ENCODE assay signal across 31 cellular contexts in genomic region chr5:75446068-75446467, GRCh38.
"Had no signal": no experiment of that assay in that cellular context is flagged by ENCODE, and none has a peak within 500 bp of the region (broad histone marks: within the 10 kb centered on the region; RNA-seq: fewer than 3 reads in every experiment).

No MANE protein-coding gene starts in this region.

- H3K36me3 ChIP-seq: brain microvascular endothelial cell, heart left ventricle had no signal

- ATAC-seq: activated CD8-positive, alpha-beta T cell treated with anti-CD3 and anti-CD28 coated beads for 36 hours; activated T-cell treated with anti-CD3 and anti-CD28 coated beads, Interleukin-2, amount 50 U/mL, for 4 hours; activated T-helper 17 cell treated with anti-CD3 and anti-CD28 coated beads, Interleukin-2, amount 50 U/mL, for 72 hours; effector memory CD8-positive, alpha-beta T cell; esophagus mucosa; heart left ventricle; T-helper 17 cell had no signal

- H3K27me3 Mint-ChIP-seq: activated CD8-positive, alpha-beta T cell treated with anti-CD3 and anti-CD28 coated beads for 36 hours; activated naive CD8-positive, alpha-beta T cell; activated T-helper 17 cell treated with anti-CD3 and anti-CD28 coated beads, Interleukin-2, amount 50 U/mL, for 72 hours; effector memory CD8-positive, alpha-beta T cell; T-helper 17 cell had no signal

- H3K27ac ChIP-seq: brain microvascular endothelial cell, heart left ventricle had no signal

- FAIRE-seq: astrocyte, bronchial epithelial cell, colon, endothelial cell of umbilical vein, frontal cortex had no signal

- H3K27me3 ChIP-seq: brain microvascular endothelial cell, heart left ventricle had no signal

- H3K4me3 ChIP-seq: heart left ventricle had no signal

- DNase-seq: activated CD4-positive, alpha-beta T cell treated with anti-CD3 and anti-CD28 coated beads for 48 hours; activated CD4-positive, alpha-beta T cell treated with anti-CD3 and anti-CD28 coated beads, Interleukin-2, amount 50 U/mL, for 1 hour; activated CD4-positive, alpha-beta T cell treated with anti-CD3 and anti-CD28 coated beads, Interleukin-2, amount 50 U/mL, for 48 hours; activated CD8-positive, alpha-beta memory T cell treated with anti-CD3 and anti-CD28 coated beads for 24 hours; activated CD8-positive, alpha-beta T cell treated with anti-CD3 and anti-CD28 coated beads for 36 hours; activated effector memory CD4-positive, alpha-beta T cell treated with Interleukin-2 at 50 U/mL for 16 hours; activated gamma-delta T cell treated with Interleukin-2 at 50 U/mL for 16 hours; activated naive CD4-positive, alpha-beta T cell treated with anti-CD3 and anti-CD28 coated beads, Interleukin-2, amount 50 U/mL, for 16 hours; activated naive CD4-positive, alpha-beta T cell treated with Interleukin-2 at 50 U/mL for 16 hours; activated T-cell treated with anti-CD3 and anti-CD28 coated beads, Interleukin-2, amount 50 U/mL, for 4 hours; amniotic stem cell; anterior cingulate cortex; brain microvascular endothelial cell; cortex of kidney; dermis blood vessel endothelial cell; effector CD4-positive, alpha-beta T cell; effector memory CD8-positive, alpha-beta T cell; foreskin fibroblast; heart left ventricle; T-helper 1 cell; T-helper 17 cell; T1000 had no signal

- H3K4me3 Mint-ChIP-seq: activated CD8-positive, alpha-beta T cell treated with anti-CD3 and anti-CD28 coated beads for 36 hours; activated naive CD8-positive, alpha-beta T cell; activated T-cell treated with anti-CD3 and anti-CD28 coated beads, Interleukin-2, amount 50 U/mL, for 4 hours; activated T-helper 17 cell treated with anti-CD3 and anti-CD28 coated beads, Interleukin-2, amount 50 U/mL, for 72 hours; effector memory CD8-positive, alpha-beta T cell; T-helper 17 cell; T-helper 2 cell treated with Interferon-gamma antibody and Interleukin-4, amounts not matched to agents 5 μg/mL and 100 μg/mL, for 36 hours had no signal

- H3K27ac Mint-ChIP-seq: activated CD8-positive, alpha-beta T cell treated with anti-CD3 and anti-CD28 coated beads for 36 hours; activated naive CD8-positive, alpha-beta T cell; activated T-helper 17 cell treated with anti-CD3 and anti-CD28 coated beads, Interleukin-2, amount 50 U/mL, for 72 hours; effector memory CD8-positive, alpha-beta T cell; T-helper 17 cell; T-helper 2 cell treated with Interferon-gamma antibody and Interleukin-4, amounts not matched to agents 5 μg/mL and 100 μg/mL, for 36 hours had no signal

- H3K4me1 Mint-ChIP-seq: T-helper 17 cell had no signal
